14 cellular contexts compared by ENCODE assay signal in genomic region chr15:99613481-99613880, GRCh38.
"Had no signal": no experiment of that assay in that cellular context is flagged by ENCODE, and none has a peak within 500 bp of the region (broad histone marks: within the 10 kb centered on the region; RNA-seq: fewer than 3 reads in every experiment).

No MANE protein-coding gene starts in this region.

- H3K4me3 Mint-ChIP-seq: effector memory CD8-positive, alpha-beta T cell; stimulated activated naive CD8-positive, alpha-beta T cell treated with anti-CD3 and anti-CD28 coated beads, Interleukin-15, amount 100 ng/mL, for 72 hours had no signal

- H3K9me3 Mint-ChIP-seq: activated T-helper 2 cell treated with anti-CD3 and anti-CD28 coated beads, Interferon-gamma antibody, Interleukin-2, Interleukin-4, amounts not matched to agents 10 μg/mL and 5 μg/mL and 100 μg/mL, durations not matched to agents 14 hours and 24 hours and 36 hours; dendritic cell treated with granulocyte-macrophage colony-stimulating factor and Interleukin-4, amounts not matched to agents 40 ng/mL and 50 ng/mL, for 4 days; effector memory CD8-positive, alpha-beta T cell; stimulated activated naive CD8-positive, alpha-beta T cell treated with anti-CD3 and anti-CD28 coated beads, Interleukin-15, amount 100 ng/mL, for 72 hours had no signal

- H3K27me3 ChIP-seq: body of pancreas, tibial artery had no signal

- H3K27ac Mint-ChIP-seq: activated T-helper 2 cell treated with anti-CD3 and anti-CD28 coated beads, Interferon-gamma antibody, Interleukin-2, Interleukin-4, amounts not matched to agents 10 μg/mL and 5 μg/mL and 100 μg/mL, durations not matched to agents 14 hours and 24 hours and 36 hours; stimulated activated naive CD8-positive, alpha-beta T cell treated with anti-CD3 and anti-CD28 coated beads, Interleukin-15, amount 100 ng/mL, for 72 hours had no signal

- H3K27ac ChIP-seq: epithelial cell of prostate, SK-N-MC had no signal

- ATAC-seq: effector memory CD8-positive, alpha-beta T cell; stimulated activated naive CD8-positive, alpha-beta T cell treated with anti-CD3 and anti-CD28 coated beads, Interleukin-15, amount 100 ng/mL, for 72 hours had no signal

- DNase-seq: activated CD4-positive, alpha-beta T cell treated with anti-CD3 and anti-CD28 coated beads, Interleukin-2, amount 50 U/mL, for 1 hour; activated naive CD4-positive, alpha-beta T cell treated with anti-CD3 and anti-CD28 coated beads, Interleukin-2, amount 50 U/mL, for 16 hours; activated T-cell treated with anti-CD3 and anti-CD28 coated beads for 4 hours; body of pancreas; effector memory CD8-positive, alpha-beta T cell; hippocampal formation; kidney glomerular epithelial cell; stimulated activated CD4-positive, alpha-beta T cell treated with anti-CD3 and anti-CD28 coated beads, Interleukin-2, amount 100 ng/mL, for 48 hours; stimulated activated naive CD8-positive, alpha-beta T cell treated with anti-CD3 and anti-CD28 coated beads, Interleukin-15, amount 100 ng/mL, for 72 hours; tibial artery had no signal

- H3K4me3 ChIP-seq: body of pancreas, SK-N-MC, tibial artery had no signal

- H3K9me3 ChIP-seq: body of pancreas, tibial artery had no signal

- H3K36me3 ChIP-seq: tibial artery had no signal

- H3K27me3 Mint-ChIP-seq: dendritic cell treated with granulocyte-macrophage colony-stimulating factor and Interleukin-4, amounts not matched to agents 40 ng/mL and 50 ng/mL, for 4 days; effector memory CD8-positive, alpha-beta T cell; stimulated activated naive CD8-positive, alpha-beta T cell treated with anti-CD3 and anti-CD28 coated beads, Interleukin-15, amount 100 ng/mL, for 72 hours had no signal
